8 cellular contexts compared by ENCODE assay signal in genomic region chr1:226062558-226063361, GRCh38. TPM values are rescaled to one million over a fixed set of nuclear protein-coding genes. Genes with fewer than 3 reads are reported as not detected.
DNase-seq lines count a peak whose midpoint lies in the region; ATAC-seq and TF ChIP-seq lines count a peak whose summit lies in the region.

Gene H3-3A (plus strand): TSS chr1:226062716. CDS start chr1:226064352, 1,636 bp downstream.

- no peaks in the 10 kb centered on the region for H3K27me3 ChIP-seq in liver (ENCODE audit: control insufficient read depth in 4 of 4, insufficient read depth in 4 of 4, low read length in 3 of 4)

- H3K36me3 Mint-ChIP-seq in CD14-positive monocyte, result peaks cover 48 to 61% of the 10 kb centered on the region in 2 donors
- H3K36me3 Mint-ChIP-seq in dendritic cell treated with granulocyte-macrophage colony-stimulating factor and Interleukin-4, amounts not matched to agents 40 ng/mL and 50 ng/mL, for 4 days (ENCODE audit: low read depth), result peaks cover 73% of the 10 kb centered on the region

- H3K27ac ChIP-seq in liver (ENCODE audit: low read depth in 1 of 2, low read length in 2 of 2), result peak within 1 kb of the TSS; percentile 96 to 99

- H3K4me3 ChIP-seq in liver (ENCODE audit: low read depth in 1 of 3, low read length in 3 of 3), result peak within 1 kb of the TSS; percentile 88 to 98 (median 96)

- peak within 1 kb of the TSS; percentile 98 for H3K9ac ChIP-seq in liver (ENCODE audit: low read depth in 1 of 2, low read length in 2 of 2)

- H3K4me3 Mint-ChIP-seq in CD14-positive monocyte, result peak within 1 kb of the TSS; percentile 100
- H3K4me3 Mint-ChIP-seq in dendritic cell treated with granulocyte-macrophage colony-stimulating factor and Interleukin-4, amounts not matched to agents 40 ng/mL and 50 ng/mL, for 4 days, result peak within 1 kb of the TSS; percentile 99

- WGBS in liver, result under 1% methylated on average over 81 of the region's 81 CpGs

- H3K9me3 ChIP-seq in liver (ENCODE audit: control insufficient read depth in 4 of 4, low read length in 3 of 4), result no peaks in the 10 kb centered on the region

- intact Hi-C loops in CD14-positive monocyte (cut with micrococcal nuclease), result loop anchor here (5.0 to 10.0 kb wide), 2 partner anchors 35 to 122 kb away; partner anchors contain the start of gene ACBD3 (in 1 of the 2)
- intact Hi-C loops in dendritic cell treated with granulocyte-macrophage colony-stimulating factor and Interleukin-4, amounts not matched to agents 40 ng/mL and 50 ng/mL, for 4 days (cut with micrococcal nuclease), result loop anchor here (1.0 to 2.0 kb wide), 3 partner anchors 28 to 60 kb away; no protein-coding TSS in a partner anchor

- TF ChIP-seq RAD21 in liver (IDR thresholded peaks at IDR 0.05), result no peak

- ATAC-seq in GM19397 (IDR thresholded peaks at IDR 0.05; ENCODE audit: unreplicated experiment), result peak; percentile 78
- peak; percentile 55 for ATAC-seq in HG03565 (IDR thresholded peaks at IDR 0.05; ENCODE audit: unreplicated experiment)

- H3K4me1 ChIP-seq in liver (ENCODE audit: control insufficient read depth in 4 of 4, insufficient read depth in 4 of 4, low read length in 3 of 4), result peaks cover 0 to 29% (median 24%) of the 10 kb centered on the region in 4 donors

- peaks cover 3 to 23% (median 13%) of the 10 kb centered on the region in 4 donors for H3K36me3 ChIP-seq in liver (ENCODE audit: control insufficient read depth in 4 of 4, insufficient read depth in 3 of 4, low read depth in 1 of 4, low read length in 3 of 4)

- H3K9me3 Mint-ChIP-seq in CD14-positive monocyte, result peaks cover 0 to 5% (median 2%) of the 10 kb centered on the region in 7 donors
- no peaks in the 10 kb centered on the region for H3K9me3 Mint-ChIP-seq in dendritic cell treated with granulocyte-macrophage colony-stimulating factor and Interleukin-4, amounts not matched to agents 40 ng/mL and 50 ng/mL, for 4 days

- peak; percentile 97 for DNase-seq in CD14-positive monocyte (ENCODE audit: low spot score)
- DNase-seq in NCI-H774 (lab: John Stamatoyannopoulos, UW), result peak; percentile 94
- peak; percentile 98 to 99 for DNase-seq in activated CD4-positive, alpha-beta T cell treated with anti-CD3 and anti-CD28 coated beads, Interleukin-2, amount 50 U/mL, for 4 hours
- DNase-seq in stimulated activated CD4-positive, alpha-beta T cell treated with anti-CD3 and anti-CD28 coated beads, Interleukin-4, amount 100 ng/mL, for 24 hours, result peak; percentile 99

- H3K27ac Mint-ChIP-seq in CD14-positive monocyte, result peak within 1 kb of the TSS; percentile 98 to 100 (median 99)
- peak within 1 kb of the TSS; percentile 99 for H3K27ac Mint-ChIP-seq in dendritic cell treated with granulocyte-macrophage colony-stimulating factor and Interleukin-4, amounts not matched to agents 40 ng/mL and 50 ng/mL, for 4 days

- TF ChIP-seq CTCF in CD14-positive monocyte (IDR thresholded peaks at IDR 0.05) (no peak), liver (IDR thresholded peaks at IDR 0.05; ENCODE audit: low read depth, low read length, missing input control) (no peak)

- peaks cover 44% of the 10 kb centered on the region for H3K4me1 Mint-ChIP-seq in CD14-positive monocyte
- peaks cover 41% of the 10 kb centered on the region for H3K4me1 Mint-ChIP-seq in dendritic cell treated with granulocyte-macrophage colony-stimulating factor and Interleukin-4, amounts not matched to agents 40 ng/mL and 50 ng/mL, for 4 days (ENCODE audit: low read depth)

- H3K27me3 Mint-ChIP-seq in CD14-positive monocyte (ENCODE audit: low read depth in 3 of 3), result no peaks in the 10 kb centered on the region
- H3K27me3 Mint-ChIP-seq in dendritic cell treated with granulocyte-macrophage colony-stimulating factor and Interleukin-4, amounts not matched to agents 40 ng/mL and 50 ng/mL, for 4 days, result no peaks in the 10 kb centered on the region

TF ChIP-seq in liver, 16 proteins besides CTCF, POLR2A, EP300 and RAD21:
- TF ChIP-seq GABPA (IDR thresholded peaks at IDR 0.05 in 1 of 2, conservative IDR thresholded peaks at IDR 0.05 in 1 of 2) (no peak), YY1 (IDR thresholded peaks at IDR 0.05) (peak; percentile 87), NR2F2 (IDR thresholded peaks at IDR 0.05) (no peak), SP1 (IDR thresholded peaks at IDR 0.05) (no peak), HNF4G (IDR thresholded peaks at IDR 0.05) (no peak), JUND (IDR thresholded peaks at IDR 0.05) (peak in 1 of 2 donors; percentile 10), FOXA2 (IDR thresholded peaks at IDR 0.05) (no peak), FOXA1 (IDR thresholded peaks at IDR 0.05) (no peak), HNF4A (conservative IDR thresholded peaks at IDR 0.05) (no peak), TAF1 (conservative IDR thresholded peaks at IDR 0.05) (peak; percentile 79), EGR1 (IDR thresholded peaks at IDR 0.05; ENCODE audit: low read depth in 2 of 2) (peak; percentile 34 to 61), RXRA (IDR thresholded peaks at IDR 0.05) (no peak)
- TF ChIP-seq, protein P1, sequence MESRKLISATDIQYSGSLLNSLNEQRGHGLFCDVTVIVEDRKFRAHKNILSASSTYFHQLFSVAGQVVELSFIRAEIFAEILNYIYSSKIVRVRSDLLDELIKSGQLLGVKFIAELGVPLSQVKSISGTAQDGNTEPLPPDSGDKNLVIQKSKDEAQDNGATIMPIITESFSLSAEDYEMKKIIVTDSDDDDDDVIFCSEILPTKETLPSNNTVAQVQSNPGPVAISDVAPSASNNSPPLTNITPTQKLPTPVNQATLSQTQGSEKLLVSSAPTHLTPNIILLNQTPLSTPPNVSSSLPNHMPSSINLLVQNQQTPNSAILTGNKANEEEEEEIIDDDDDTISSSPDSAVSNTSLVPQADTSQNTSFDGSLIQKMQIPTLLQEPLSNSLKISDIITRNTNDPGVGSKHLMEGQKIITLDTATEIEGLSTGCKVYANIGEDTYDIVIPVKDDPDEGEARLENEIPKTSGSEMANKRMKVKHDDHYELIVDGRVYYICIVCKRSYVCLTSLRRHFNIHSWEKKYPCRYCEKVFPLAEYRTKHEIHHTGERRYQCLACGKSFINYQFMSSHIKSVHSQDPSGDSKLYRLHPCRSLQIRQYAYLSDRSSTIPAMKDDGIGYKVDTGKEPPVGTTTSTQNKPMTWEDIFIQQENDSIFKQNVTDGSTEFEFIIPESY (IDR thresholded peaks at IDR 0.05), result no peak
- TF ChIP-seq, protein P2, sequence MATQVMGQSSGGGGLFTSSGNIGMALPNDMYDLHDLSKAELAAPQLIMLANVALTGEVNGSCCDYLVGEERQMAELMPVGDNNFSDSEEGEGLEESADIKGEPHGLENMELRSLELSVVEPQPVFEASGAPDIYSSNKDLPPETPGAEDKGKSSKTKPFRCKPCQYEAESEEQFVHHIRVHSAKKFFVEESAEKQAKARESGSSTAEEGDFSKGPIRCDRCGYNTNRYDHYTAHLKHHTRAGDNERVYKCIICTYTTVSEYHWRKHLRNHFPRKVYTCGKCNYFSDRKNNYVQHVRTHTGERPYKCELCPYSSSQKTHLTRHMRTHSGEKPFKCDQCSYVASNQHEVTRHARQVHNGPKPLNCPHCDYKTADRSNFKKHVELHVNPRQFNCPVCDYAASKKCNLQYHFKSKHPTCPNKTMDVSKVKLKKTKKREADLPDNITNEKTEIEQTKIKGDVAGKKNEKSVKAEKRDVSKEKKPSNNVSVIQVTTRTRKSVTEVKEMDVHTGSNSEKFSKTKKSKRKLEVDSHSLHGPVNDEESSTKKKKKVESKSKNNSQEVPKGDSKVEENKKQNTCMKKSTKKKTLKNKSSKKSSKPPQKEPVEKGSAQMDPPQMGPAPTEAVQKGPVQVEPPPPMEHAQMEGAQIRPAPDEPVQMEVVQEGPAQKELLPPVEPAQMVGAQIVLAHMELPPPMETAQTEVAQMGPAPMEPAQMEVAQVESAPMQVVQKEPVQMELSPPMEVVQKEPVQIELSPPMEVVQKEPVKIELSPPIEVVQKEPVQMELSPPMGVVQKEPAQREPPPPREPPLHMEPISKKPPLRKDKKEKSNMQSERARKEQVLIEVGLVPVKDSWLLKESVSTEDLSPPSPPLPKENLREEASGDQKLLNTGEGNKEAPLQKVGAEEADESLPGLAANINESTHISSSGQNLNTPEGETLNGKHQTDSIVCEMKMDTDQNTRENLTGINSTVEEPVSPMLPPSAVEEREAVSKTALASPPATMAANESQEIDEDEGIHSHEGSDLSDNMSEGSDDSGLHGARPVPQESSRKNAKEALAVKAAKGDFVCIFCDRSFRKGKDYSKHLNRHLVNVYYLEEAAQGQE (IDR thresholded peaks at IDR 0.05), result peak; percentile 47
- TF ChIP-seq, protein P3, sequence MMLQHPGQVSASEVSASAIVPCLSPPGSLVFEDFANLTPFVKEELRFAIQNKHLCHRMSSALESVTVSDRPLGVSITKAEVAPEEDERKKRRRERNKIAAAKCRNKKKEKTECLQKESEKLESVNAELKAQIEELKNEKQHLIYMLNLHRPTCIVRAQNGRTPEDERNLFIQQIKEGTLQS (IDR thresholded peaks at IDR 0.05), result no peak
- TF ChIP-seq, protein P4, sequence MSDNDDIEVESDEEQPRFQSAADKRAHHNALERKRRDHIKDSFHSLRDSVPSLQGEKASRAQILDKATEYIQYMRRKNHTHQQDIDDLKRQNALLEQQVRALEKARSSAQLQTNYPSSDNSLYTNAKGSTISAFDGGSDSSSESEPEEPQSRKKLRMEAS (IDR thresholded peaks at IDR 0.05), result no peak

RNA-seq across cellular contexts. Expression of gene H3-3A, which starts in this region (rescaled TPM):
- polyA plus RNA-seq in CD14-positive monocyte (1,000 to 10,000 TPM; 1,812 to 1,826 TPM), liver (100 to 1,000 TPM; 188 to 190 TPM)
- 100 to 1,000 TPM in 1 of 2 donors, 10 to 100 TPM in 1; 76.6 to 338 TPM for total RNA-seq in liver

Comparison
In these comparisons a context has a peak if more than half of its experiments do, and no peak if none do; other contexts are left out.
1. Peak in every context shown above with its lines: DNase-seq, ATAC-seq, H3K4me3 ChIP-seq and H3K27ac ChIP-seq.
2. RNA of gene H3-3A (polyA plus RNA-seq): 1,812 to 1,826 TPM in CD14-positive monocyte; 188 to 190 TPM in liver; every median in the first group is over 4 times any median in the second.